Comparison of ENCODE assay signal across 9 cellular contexts in the genomic region with DNA sequence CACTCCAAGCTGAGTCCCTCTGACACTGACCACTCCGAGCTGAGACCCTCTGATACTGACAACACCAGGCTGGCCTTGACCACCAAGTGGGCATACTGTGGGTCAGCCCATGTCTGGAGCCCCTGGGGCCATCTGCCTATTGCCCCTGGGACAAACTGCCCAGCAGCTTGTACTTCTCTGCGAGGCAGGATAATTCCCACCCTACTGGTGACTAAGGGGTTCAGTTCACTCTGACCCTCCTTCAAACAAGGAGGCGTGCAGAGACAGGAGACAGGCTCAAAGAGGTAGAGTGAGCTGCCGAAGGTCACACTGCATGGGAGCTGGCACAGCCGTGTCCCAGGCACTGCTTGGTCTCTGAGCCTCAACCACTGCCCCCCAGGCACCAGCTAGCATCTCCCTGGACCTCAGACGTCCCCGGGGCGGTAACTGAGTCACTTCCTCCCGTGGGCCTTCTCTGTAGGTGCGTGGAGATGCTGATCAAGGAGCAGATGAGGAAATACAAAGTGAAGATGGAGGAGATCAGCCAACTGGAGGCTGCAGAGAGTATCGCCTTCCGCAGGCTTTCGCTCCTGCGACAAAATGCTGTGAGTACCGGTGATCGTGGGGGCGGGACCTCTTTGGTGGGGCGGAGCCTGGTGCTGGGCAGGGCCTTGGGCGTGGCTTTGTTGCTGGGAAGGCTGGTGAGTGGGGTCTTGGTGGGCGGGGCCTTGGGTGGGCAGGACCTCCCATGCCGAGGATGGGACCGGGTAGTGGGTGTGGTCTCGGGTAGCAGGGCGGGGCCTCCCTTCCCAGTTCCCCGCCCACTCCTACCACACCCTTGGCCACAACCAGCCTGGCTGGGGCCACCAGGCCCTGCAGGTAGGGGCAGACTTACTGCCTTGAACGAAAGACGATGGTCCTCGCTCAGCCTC. TPM values are rescaled to one million over a fixed set of nuclear protein-coding genes. Genes with fewer than 3 reads are reported as not detected.
A peak's percentile ranks its signal among the peaks of the same experiment; 100 is the strongest.
DNase-seq lines count a peak whose midpoint lies in the region; ATAC-seq, FAIRE-seq and TF ChIP-seq lines count a peak whose summit lies in the region.
"Had no signal": no experiment of that assay in that cellular context is flagged by ENCODE, and none has a peak within 500 bp of the region (broad histone marks: within the 10 kb centered on the region; RNA-seq: fewer than 3 reads in every experiment).

No MANE protein-coding gene starts in this region.

- peaks cover 2% of the 10 kb centered on the region for H3K79me2 ChIP-seq in hepatocyte

- CTCF ChIA-PET in activated CD4-positive, alpha-beta T cell treated with anti-CD3 and anti-CD28 coated beads, Interleukin-2, amount 10 ng/mL, durations not matched to agents 7 days and 5 days (lab: Charles Lee): no interaction called here

- 84% methylated on average over 25 of the region's 28 CpGs for WGBS in hepatocyte (ENCODE audit: low lambda C conversion rate, missing lambda C conversion rate)
- WGBS in stomach, 5 donors: 56 to 89% (median 76%) methylated on average over 9 to 28 of the region's 28 CpGs

- peaks cover 1% of the 10 kb centered on the region for H3K4me1 ChIP-seq in hepatocyte (ENCODE audit: insufficient read depth)
- peaks cover under 1 to 9% (median 2%) of the 10 kb centered on the region in 4 donors for H3K4me1 ChIP-seq in stomach

- H3K9me3 ChIP-seq in hepatocyte (ENCODE audit: low read depth) (no peaks in the 10 kb centered on the region), stomach (no peaks in the 10 kb centered on the region)
- H3K9me3 ChIP-seq: heart right ventricle had no signal

- no peaks in the 10 kb centered on the region for H3K9me3 Mint-ChIP-seq in activated CD4-positive, alpha-beta T cell treated with anti-CD3 and anti-CD28 coated beads, Interleukin-2, amount 10 ng/mL, durations not matched to agents 7 days and 5 days
- no peaks in the 10 kb centered on the region for H3K9me3 Mint-ChIP-seq in mesothelial cell of epicardium

- peak; percentile 63 for FAIRE-seq in HTR-8/SVneo (lab: Jason Lieb, UNC)

- no peaks in the 10 kb centered on the region for H4K20me1 ChIP-seq in hepatocyte (ENCODE audit: insufficient read depth, poor library complexity, severe bottlenecking)

- no peak overlapping the region for H2AFZ ChIP-seq in hepatocyte

- TF ChIP-seq CTCF in hepatocyte (IDR thresholded peaks at IDR 0.05; ENCODE audit: poor library complexity) (no peak), stomach (IDR thresholded peaks at IDR 0.05) (no peak), mesothelial cell of epicardium (IDR thresholded peaks at IDR 0.05; ENCODE audit: unreplicated experiment) (no peak)

- TF ChIP-seq EP300 in stomach (IDR thresholded peaks at IDR 0.05): no peak

- H3K4me3 Mint-ChIP-seq in activated CD4-positive, alpha-beta T cell treated with anti-CD3 and anti-CD28 coated beads, Interleukin-2, amount 10 ng/mL, durations not matched to agents 7 days and 5 days: no peak overlapping the region
- no peak overlapping the region for H3K4me3 Mint-ChIP-seq in mesothelial cell of epicardium

- DNase-seq in DMS114 treated with DMSO at 0.1 percent for 48 hours (lab: John Stamatoyannopoulos, UW; ENCODE audit: unreplicated experiment): peak; percentile 26
- peak; percentile 45 for DNase-seq in HTR-8/SVneo (ENCODE audit: insufficient read length, low spot score)
- DNase-seq in activated CD4-positive, alpha-beta T cell treated with anti-CD3 and anti-CD28 coated beads, Interleukin-2, amount 10 ng/mL, durations not matched to agents 7 days and 5 days: peak; percentile 53
- peak; percentile 16 for DNase-seq in hepatocyte (ENCODE audit: low spot score)
- peak; percentile 30 for DNase-seq in stomach
- no peak for DNase-seq in mesothelial cell of epicardium (ENCODE audit: low spot score in 2 of 2, unreplicated experiment in 2 of 2)
- DNase-seq: heart right ventricle had no signal

- ATAC-seq in HG02798 (IDR thresholded peaks at IDR 0.05; ENCODE audit: poor library complexity, unreplicated experiment) (no peak), GM19023 (IDR thresholded peaks at IDR 0.05; ENCODE audit: unreplicated experiment) (no peak)

- TF ChIP-seq POLR2A in stomach (IDR thresholded peaks at IDR 0.05): no peak

- H3K27me3 ChIP-seq in hepatocyte (no peaks in the 10 kb centered on the region), stomach (no peaks in the 10 kb centered on the region)
- H3K27me3 ChIP-seq: heart right ventricle had no signal

- no peak overlapping the region for H3K27ac Mint-ChIP-seq in activated CD4-positive, alpha-beta T cell treated with anti-CD3 and anti-CD28 coated beads, Interleukin-2, amount 10 ng/mL, durations not matched to agents 7 days and 5 days
- H3K27ac Mint-ChIP-seq in mesothelial cell of epicardium: no peak overlapping the region

- H3K9me2 ChIP-seq in hepatocyte (replicated peaks; ENCODE audit: insufficient read depth): no peaks in the 10 kb centered on the region

- H3K4me2 ChIP-seq in hepatocyte: no peak overlapping the region

- H3K27me3 Mint-ChIP-seq in activated CD4-positive, alpha-beta T cell treated with anti-CD3 and anti-CD28 coated beads, Interleukin-2, amount 10 ng/mL, durations not matched to agents 7 days and 5 days: no peaks in the 10 kb centered on the region
- H3K27me3 Mint-ChIP-seq in mesothelial cell of epicardium (ENCODE audit: low read depth): no peaks in the 10 kb centered on the region

- H3K36me3 ChIP-seq in hepatocyte (replicated peaks; ENCODE audit: insufficient read depth, low read depth) (no peaks in the 10 kb centered on the region), stomach (peaks cover 50 to 94% (median 85%) of the 10 kb centered on the region in 4 donors)

- no peak overlapping the region for H3K4me3 ChIP-seq in hepatocyte
- H3K4me3 ChIP-seq in stomach: no peak overlapping the region
- H3K4me3 ChIP-seq: heart right ventricle had no signal

- H3K27ac ChIP-seq in hepatocyte: no peak overlapping the region
- H3K27ac ChIP-seq in stomach: no peak overlapping the region
- H3K27ac ChIP-seq: heart right ventricle had no signal

- H3K4me1 Mint-ChIP-seq in activated CD4-positive, alpha-beta T cell treated with anti-CD3 and anti-CD28 coated beads, Interleukin-2, amount 10 ng/mL, durations not matched to agents 7 days and 5 days: peaks cover 17% of the 10 kb centered on the region
- H3K4me1 Mint-ChIP-seq in mesothelial cell of epicardium: peaks cover under 1% of the 10 kb centered on the region

- intact Hi-C loops in stomach (cut with DNase I; ENCODE audit: low total_unique reads): no loop called here

- peaks cover 36% of the 10 kb centered on the region for H3K36me3 Mint-ChIP-seq in activated CD4-positive, alpha-beta T cell treated with anti-CD3 and anti-CD28 coated beads, Interleukin-2, amount 10 ng/mL, durations not matched to agents 7 days and 5 days (ENCODE audit: low read depth)
- peaks cover 27% of the 10 kb centered on the region for H3K36me3 Mint-ChIP-seq in mesothelial cell of epicardium

- POLR2A ChIA-PET in activated CD4-positive, alpha-beta T cell treated with anti-CD3 and anti-CD28 coated beads, Interleukin-2, amount 10 ng/mL, durations not matched to agents 7 days and 5 days (lab: Charles Lee): no interaction called here

RNA-seq across cellular contexts. Expression of a gene that starts 5.8 kb away (rescaled TPM):
- 10 to 100 TPM; 23.3 to 24.7 TPM for total RNA-seq in activated CD4-positive, alpha-beta T cell treated with anti-CD3 and anti-CD28 coated beads, Interleukin-2, amount 10 ng/mL, durations not matched to agents 7 days and 5 days
- total RNA-seq in hepatocyte (22.4 and 26.9 TPM in 2 replicates), stomach (100 to 1,000 TPM in 1 of 5 donors, 10 to 100 TPM in 3, not detected in 1; 16.2 to 113 (median 22.1) TPM), mesothelial cell of epicardium (24.4 to 26.0 TPM (median 25.8 TPM) in 3 replicates)
- polyA plus RNA-seq in hepatocyte (42.6 and 46.7 TPM in 2 replicates), stomach (10 to 100 TPM; 55.3 to 68.6 (median 64.9) TPM)

RNA-seq across cellular contexts. Expression of a gene that starts 16.6 kb away (rescaled TPM):
- 10 to 100 TPM; 19.6 to 23.1 TPM for total RNA-seq in activated CD4-positive, alpha-beta T cell treated with anti-CD3 and anti-CD28 coated beads, Interleukin-2, amount 10 ng/mL, durations not matched to agents 7 days and 5 days
- total RNA-seq in hepatocyte: 9.5 and 15.3 TPM in 2 replicates
- polyA plus RNA-seq in hepatocyte: 44.7 and 47.7 TPM in 2 replicates
- 10 to 100 TPM in 1 of 5 donors, 1 to 10 TPM in 4; 4.7 to 13.0 (median 8.3) TPM for total RNA-seq in stomach
- 10 to 100 TPM; 25.9 to 43.2 (median 39.7) TPM for polyA plus RNA-seq in stomach
- 14.3 to 19.2 TPM (median 16.2 TPM) in 3 replicates for total RNA-seq in mesothelial cell of epicardium

RNA-seq across cellular contexts. Expression of a gene that starts 36.3 kb away (rescaled TPM):
- 1 to 10 TPM; 3.6 to 3.8 TPM for total RNA-seq in activated CD4-positive, alpha-beta T cell treated with anti-CD3 and anti-CD28 coated beads, Interleukin-2, amount 10 ng/mL, durations not matched to agents 7 days and 5 days
- total RNA-seq in hepatocyte (116 and 133 TPM in 2 replicates), stomach (100 to 1,000 TPM in 1 of 5 donors, 10 to 100 TPM in 4; 35.3 to 641 (median 47.3) TPM), mesothelial cell of epicardium (59.1 to 61.8 TPM (median 61.2 TPM) in 3 replicates)
- polyA plus RNA-seq in hepatocyte (157 and 169 TPM in 2 replicates), stomach (10 to 100 TPM; 34.4 to 57.9 (median 45.0) TPM)

RNA-seq across cellular contexts. Expression of a gene that starts 55.2 kb away (rescaled TPM):
- total RNA-seq in activated CD4-positive, alpha-beta T cell treated with anti-CD3 and anti-CD28 coated beads, Interleukin-2, amount 10 ng/mL, durations not matched to agents 7 days and 5 days: under 1 TPM in 1 of 2 experiments, not detected in 1; 0.27 TPM
- total RNA-seq in hepatocyte (3.0 TPM in 1 of 2 replicates, not detected in the other), stomach (1 to 10 TPM in 3 of 5 donors, not detected in 2; 3.3 to 7.7 (median 4.5) TPM), mesothelial cell of epicardium (0.45 TPM in 1 of 3 replicates, not detected in the others)
- polyA plus RNA-seq in hepatocyte (0.98 and 1.2 TPM in 2 replicates), stomach (1 to 10 TPM; 2.1 to 4.1 (median 3.5) TPM)

RNA-seq across cellular contexts. Expression of a gene that starts 57.9 kb away (rescaled TPM):
- 100 to 1,000 TPM; 111 to 113 TPM for total RNA-seq in activated CD4-positive, alpha-beta T cell treated with anti-CD3 and anti-CD28 coated beads, Interleukin-2, amount 10 ng/mL, durations not matched to agents 7 days and 5 days
- 63.8 and 71.4 TPM in 2 replicates for total RNA-seq in hepatocyte
- 94.1 and 97.9 TPM in 2 replicates for polyA plus RNA-seq in hepatocyte
- total RNA-seq in stomach: 100 to 1,000 TPM in 2 of 5 donors, 10 to 100 TPM in 3; 26.2 to 146 (median 59.7) TPM
- 10 to 100 TPM; 66.3 to 87.1 (median 79.9) TPM for polyA plus RNA-seq in stomach
- 91.6 to 98.6 TPM (median 92.2 TPM) in 3 replicates for total RNA-seq in mesothelial cell of epicardium

Comparison
In these comparisons a context has a peak if more than half of its experiments do, and no peak if none do; other contexts are left out.
1. DNase-seq: peak in DMS114 treated with DMSO at 0.1 percent for 48 hours (single experiment), HTR-8/SVneo (single experiment), activated CD4-positive, alpha-beta T cell treated with anti-CD3 and anti-CD28 coated beads, Interleukin-2, amount 10 ng/mL, durations not matched to agents 7 days and 5 days (single experiment), hepatocyte (single experiment) and stomach (single experiment); none in mesothelial cell of epicardium (0 of 2).
2. RNA of a gene that starts 36.3 kb away (total RNA-seq): 116 to 133 TPM in hepatocyte, 59.1 to 61.8 TPM in mesothelial cell of epicardium and 35.3 to 641 TPM in stomach; 3.6 to 3.8 TPM in activated CD4-positive, alpha-beta T cell treated with anti-CD3 and anti-CD28 coated beads, Interleukin-2, amount 10 ng/mL, durations not matched to agents 7 days and 5 days; every median in the first group is over 4 times any median in the second.